8 cellular contexts compared by ENCODE assay signal in the genomic region with DNA sequence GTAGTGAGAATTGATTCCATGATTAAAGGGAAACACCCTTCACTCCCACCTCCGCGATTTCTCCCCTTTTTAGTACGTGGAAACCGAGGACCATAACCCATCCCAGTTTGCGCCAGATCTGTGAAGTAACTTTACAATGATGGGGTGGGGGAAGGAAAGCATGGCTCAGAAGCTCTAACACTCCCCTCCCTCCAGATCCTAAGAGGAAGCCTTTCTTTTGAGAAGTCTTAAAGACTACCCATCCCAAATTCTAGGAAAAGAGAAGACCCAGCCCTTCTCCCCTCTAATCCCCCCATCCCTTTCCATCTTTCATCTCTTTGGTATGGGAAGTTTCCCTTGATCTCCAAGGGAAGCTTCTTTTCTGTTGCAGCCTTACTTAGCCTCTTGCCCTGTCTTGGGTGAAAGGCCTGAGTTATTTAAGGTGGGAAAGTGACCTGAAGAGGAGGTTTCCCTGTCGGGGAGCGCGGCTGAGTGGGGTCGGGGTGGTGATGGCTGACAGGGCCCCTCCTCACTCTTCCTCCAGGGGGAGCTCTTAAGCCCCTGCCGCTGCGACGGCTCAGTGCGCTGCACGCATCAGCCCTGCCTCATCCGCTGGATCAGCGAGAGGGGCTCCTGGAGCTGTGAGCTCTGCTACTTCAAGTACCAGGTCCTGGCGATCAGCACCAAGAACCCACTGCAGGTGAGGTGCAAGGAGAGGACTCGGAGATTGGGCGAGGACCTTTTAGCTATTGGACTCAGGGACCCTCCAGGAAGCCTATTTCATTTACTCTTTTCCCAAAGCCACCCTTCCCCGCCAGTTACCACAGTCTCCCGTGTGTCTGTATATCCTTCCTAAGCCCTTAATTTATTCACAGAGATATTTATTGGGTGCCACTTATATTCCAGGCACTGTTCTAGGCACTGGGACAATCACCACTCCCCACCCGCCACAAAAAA. TPM values are rescaled to one million over a fixed set of nuclear protein-coding genes. Genes with fewer than 3 reads are reported as not detected.
DNase-seq lines count a peak whose midpoint lies in the region; ATAC-seq and TF ChIP-seq lines count a peak whose summit lies in the region.

No MANE protein-coding gene starts in this region.

- H3K27me3 ChIP-seq in DOHH2 (ENCODE audit: control insufficient read depth, low read length) (no peaks in the 10 kb centered on the region), SU-DHL-6 (ENCODE audit: low read length) (no peaks in the 10 kb centered on the region), kidney epithelial cell (ENCODE audit: control insufficient read depth, insufficient read depth, low read length) (no peaks in the 10 kb centered on the region)

- H3K27me3 Mint-ChIP-seq in activated naive CD8-positive, alpha-beta T cell treated with anti-CD3 and anti-CD28 coated beads, Interleukin-2, amount 50 U/mL, for 24 hours: peaks cover 3% of the 10 kb centered on the region

- H3K4me3 ChIP-seq in DOHH2 (ENCODE audit: low read length): peak overlapping the region; percentile 88
- H3K4me3 ChIP-seq in SU-DHL-6 (ENCODE audit: insufficient read depth, low read length, poor library complexity, severe bottlenecking): peak overlapping the region; percentile 60
- no peak overlapping the region for H3K4me3 ChIP-seq in kidney epithelial cell (ENCODE audit: low read depth, low read length)

- H3K4me1 Mint-ChIP-seq in activated naive CD8-positive, alpha-beta T cell treated with anti-CD3 and anti-CD28 coated beads, Interleukin-2, amount 50 U/mL, for 24 hours: peaks cover 50% of the 10 kb centered on the region

- H3K4me3 Mint-ChIP-seq in activated naive CD8-positive, alpha-beta T cell treated with anti-CD3 and anti-CD28 coated beads, Interleukin-2, amount 50 U/mL, for 24 hours: peak overlapping the region; percentile 79

- H3K27ac ChIP-seq in DOHH2 (ENCODE audit: low read depth, low read length): peak overlapping the region; percentile 79
- H3K27ac ChIP-seq in SU-DHL-6 (ENCODE audit: low read depth, low read length): peak overlapping the region; percentile 72

- H3K9me2 ChIP-seq in DOHH2 (replicated peaks; ENCODE audit: control insufficient read depth, low read length) (no peaks in the 10 kb centered on the region), SU-DHL-6 (replicated peaks; ENCODE audit: insufficient read depth, low read length) (no peaks in the 10 kb centered on the region)

- peak; percentile 18 for ATAC-seq in HG02852 (IDR thresholded peaks at IDR 0.05; ENCODE audit: unreplicated experiment)
- ATAC-seq in activated naive CD8-positive, alpha-beta T cell treated with anti-CD3 and anti-CD28 coated beads, Interleukin-2, amount 50 U/mL, for 24 hours: peak; percentile 48

- peak; percentile 79 for DNase-seq in activated naive CD8-positive, alpha-beta T cell treated with anti-CD3 and anti-CD28 coated beads, Interleukin-2, amount 50 U/mL, for 24 hours
- DNase-seq in kidney epithelial cell (ENCODE audit: low read depth): no peak
- peak; percentile 57 to 69 for DNase-seq in stimulated activated CD8-positive, alpha-beta memory T cell treated with anti-CD3 and anti-CD28 coated beads, Interleukin-2, amount 100 ng/mL, for 48 hours (ENCODE audit: low read depth in 2 of 2)
- DNase-seq in inferior parietal cortex (ENCODE audit: extremely low spot score): no peak
- DNase-seq in NCI-H774 (lab: John Stamatoyannopoulos, UW): no peak

- H4K20me1 ChIP-seq in DOHH2 (ENCODE audit: control insufficient read depth, insufficient read depth, low read depth, low read length) (peaks cover 16% of the 10 kb centered on the region; the same call in 1 of the 2 replicates), SU-DHL-6 (ENCODE audit: low read depth, low read length) (peaks cover 8% of the 10 kb centered on the region)

- H3K4me1 ChIP-seq in DOHH2 (ENCODE audit: control insufficient read depth, low read length): peaks cover 41% of the 10 kb centered on the region

- H3K79me2 ChIP-seq in DOHH2 (ENCODE audit: control insufficient read depth, low read length) (peaks cover 61% of the 10 kb centered on the region), SU-DHL-6 (ENCODE audit: insufficient read depth, low read length) (peaks cover 4% of the 10 kb centered on the region)

- H3F3A ChIP-seq in DOHH2 (ENCODE audit: control insufficient read depth, insufficient read depth) (peaks cover 19% of the 10 kb centered on the region), SU-DHL-6 (ENCODE audit: insufficient read depth) (peaks cover 25% of the 10 kb centered on the region)

- H3K36me3 ChIP-seq in DOHH2 (ENCODE audit: control insufficient read depth, low read length) (peaks cover 55% of the 10 kb centered on the region), SU-DHL-6 (ENCODE audit: low read length) (no peaks in the 10 kb centered on the region), kidney epithelial cell (ENCODE audit: control insufficient read depth, insufficient read depth, low read length) (peaks cover 3% of the 10 kb centered on the region)

- peak overlapping the region; percentile 47 for H2AFZ ChIP-seq in SU-DHL-6 (ENCODE audit: low read depth, low read length, severe bottlenecking)

- peaks cover 18% of the 10 kb centered on the region for H3K36me3 Mint-ChIP-seq in activated naive CD8-positive, alpha-beta T cell treated with anti-CD3 and anti-CD28 coated beads, Interleukin-2, amount 50 U/mL, for 24 hours (ENCODE audit: low read depth)

- H3K9me3 Mint-ChIP-seq in activated naive CD8-positive, alpha-beta T cell treated with anti-CD3 and anti-CD28 coated beads, Interleukin-2, amount 50 U/mL, for 24 hours: no peaks in the 10 kb centered on the region

- H3K9ac ChIP-seq in SU-DHL-6 (ENCODE audit: low read length): peak overlapping the region; percentile 77

- peak overlapping the region; percentile 65 for H3K27ac Mint-ChIP-seq in activated naive CD8-positive, alpha-beta T cell treated with anti-CD3 and anti-CD28 coated beads, Interleukin-2, amount 50 U/mL, for 24 hours

- TF ChIP-seq CTCF in DOHH2 (IDR thresholded peaks at IDR 0.05; ENCODE audit: low read depth, low read length, poor library complexity, severe bottlenecking): peak; percentile 96
- peak; percentile 83 for TF ChIP-seq CTCF in SU-DHL-6 (IDR thresholded peaks at IDR 0.05; ENCODE audit: insufficient read depth, low read length, poor library complexity, severe bottlenecking)
- TF ChIP-seq CTCF in kidney epithelial cell (IDR thresholded peaks at IDR 0.05; ENCODE audit: insufficient read depth, low read length, poor library complexity, severe bottlenecking): peak; percentile 83

- peak overlapping the region; percentile 96 for H3K4me2 ChIP-seq in DOHH2 (ENCODE audit: low read length)
- peak overlapping the region; percentile 92 for H3K4me2 ChIP-seq in SU-DHL-6 (ENCODE audit: low read depth, low read length, poor library complexity, severe bottlenecking)

- H3K9me3 ChIP-seq in DOHH2 (ENCODE audit: control insufficient read depth, insufficient read depth, low read length): no peaks in the 10 kb centered on the region
- no peaks in the 10 kb centered on the region for H3K9me3 ChIP-seq in SU-DHL-6 (ENCODE audit: insufficient read depth, low read length)

RNA-seq across cellular contexts. Expression of a gene that starts 1.8 kb away (rescaled TPM):
- 15.1 and 16.7 TPM in 2 replicates for total RNA-seq in kidney epithelial cell

RNA-seq across cellular contexts. Expression of a gene that starts 4.6 kb away (rescaled TPM):
- 257 and 298 TPM in 2 replicates for total RNA-seq in kidney epithelial cell

RNA-seq across cellular contexts. Expression of a gene that starts 10.2 kb away (rescaled TPM):
- total RNA-seq in kidney epithelial cell: 4.3 and 5.2 TPM in 2 replicates

RNA-seq across cellular contexts. Expression of a gene that starts 11.8 kb away (rescaled TPM):
- 39.6 and 77.1 TPM in 2 replicates for total RNA-seq in kidney epithelial cell

RNA-seq across cellular contexts. Expression of a gene that starts 15.2 kb away (rescaled TPM):
- total RNA-seq in kidney epithelial cell: 20.3 and 22.4 TPM in 2 replicates

Comparison
In these comparisons a context has a peak if more than half of its experiments do, and no peak if none do; other contexts are left out.
1. DNase-seq: peak in activated naive CD8-positive, alpha-beta T cell treated with anti-CD3 and anti-CD28 coated beads, Interleukin-2, amount 50 U/mL, for 24 hours (single experiment) and stimulated activated CD8-positive, alpha-beta memory T cell treated with anti-CD3 and anti-CD28 coated beads, Interleukin-2, amount 100 ng/mL, for 48 hours (2 of 2); none in kidney epithelial cell (single experiment), inferior parietal cortex (single experiment) and NCI-H774 (single experiment).
2. Peak in every context shown above with its lines, with median percentiles within 50 percentile points of each other: CTCF ChIP-seq.